ENCODE assay signal across 26 cellular contexts in the genomic region with DNA sequence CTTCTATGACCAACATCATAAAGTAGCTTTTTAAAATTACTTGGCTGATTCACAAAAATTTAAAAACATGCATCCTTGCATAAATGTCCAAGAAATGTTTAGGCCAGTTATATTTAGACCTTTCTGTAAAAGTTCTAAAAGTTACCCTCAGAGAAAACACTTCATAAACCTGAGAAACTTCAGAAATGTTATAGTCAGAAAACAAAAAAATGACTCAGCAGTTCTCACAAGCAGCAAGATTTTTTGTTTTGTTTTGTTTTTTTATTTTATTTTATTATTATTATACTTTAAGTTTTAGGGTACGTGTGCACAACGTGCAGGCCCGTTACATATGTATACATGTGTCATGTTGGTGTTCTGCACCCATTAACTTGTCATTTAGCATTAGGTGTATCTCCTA.
"Had no signal": no experiment of that assay in that cellular context is flagged by ENCODE, and none has a peak within 500 bp of the region (broad histone marks: within the 10 kb centered on the region; RNA-seq: fewer than 3 reads in every experiment).

No MANE protein-coding gene starts in this region.

- H3K4me1 ChIP-seq: gastrocnemius medialis, heart right ventricle, left lung, lower lobe of right lung had no signal

- DNase-seq: cortex of kidney; effector CD8-positive, alpha-beta T cell; effector memory CD8-positive, alpha-beta T cell; endodermal cell; erythroblast; esophagus squamous epithelium; foreskin fibroblast; foreskin melanocyte; gastrocnemius medialis; glutamatergic neuron; head of caudate nucleus; heart right ventricle; hippocampal formation; left cardiac atrium; left lung; left ventricle myocardium superior; lower lobe of right lung; mesenchymal stem cell; mucosa of descending colon; naive B cell; naive thymus-derived CD8-positive, alpha-beta T cell had no signal

- H3K27ac ChIP-seq: epithelial cell of prostate, esophagus squamous epithelium, gastrocnemius medialis, heart right ventricle, left lung, lower lobe of right lung had no signal

- H3K4me3 ChIP-seq: esophagus squamous epithelium, gastrocnemius medialis, heart right ventricle, left lung, lower lobe of right lung, mucosa of descending colon had no signal

- H3K36me3 ChIP-seq: esophagus squamous epithelium, gastrocnemius medialis, heart right ventricle, left lung, lower lobe of right lung had no signal

- ATAC-seq: effector memory CD8-positive, alpha-beta T cell; esophagus mucosa; gastrocnemius medialis; heart right ventricle; left cardiac atrium; left lung; left ventricle myocardium superior; lower lobe of right lung; mucosa of descending colon; naive thymus-derived CD8-positive, alpha-beta T cell had no signal

- H3K27me3 ChIP-seq: esophagus squamous epithelium, gastrocnemius medialis, heart right ventricle, left lung had no signal

- FAIRE-seq: endometrium, islet of Langerhans, keratinocyte had no signal

- H3K9me3 ChIP-seq: esophagus squamous epithelium, gastrocnemius medialis, left lung, lower lobe of right lung, mucosa of descending colon had no signal
